ENCODE assay signal across 33 cellular contexts in the genomic region with DNA sequence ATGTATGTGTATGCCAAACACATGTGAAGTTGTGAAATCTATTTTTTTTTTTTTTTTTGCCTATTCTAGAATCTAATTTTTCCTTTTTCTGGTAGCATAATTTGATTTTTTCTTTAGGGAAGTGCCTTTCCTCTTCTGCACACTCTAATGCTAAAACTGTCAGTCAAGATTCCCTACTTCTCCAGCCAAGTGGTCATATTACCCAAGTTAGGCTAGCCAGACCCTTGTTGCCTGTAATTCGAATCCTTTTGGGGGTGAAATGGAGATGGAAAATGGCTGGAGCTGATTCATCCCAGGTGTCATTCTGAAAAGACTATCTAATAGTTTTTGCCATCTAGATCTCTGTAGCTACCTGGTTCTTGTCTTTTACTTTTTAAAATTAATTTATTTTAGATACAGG.
"Had no signal": no experiment of that assay in that cellular context is flagged by ENCODE, and none has a peak within 500 bp of the region (broad histone marks: within the 10 kb centered on the region; RNA-seq: fewer than 3 reads in every experiment).

No MANE protein-coding gene starts in this region.

- H3K36me3 ChIP-seq: adrenal gland, esophagus squamous epithelium, heart left ventricle, left ventricle myocardium inferior, ovary, prostate gland, stomach, thyroid gland, upper lobe of left lung, vagina had no signal

- H3K4me1 ChIP-seq: body of pancreas, heart left ventricle, left ventricle myocardium inferior, prostate gland, thyroid gland, vagina had no signal

- H3K27ac ChIP-seq: adrenal gland, body of pancreas, epithelial cell of prostate, esophagus squamous epithelium, heart left ventricle, left ventricle myocardium inferior, ovary, prostate gland, stomach, thyroid gland, upper lobe of left lung, vagina had no signal

- H3K27me3 ChIP-seq: adrenal gland, body of pancreas, esophagus squamous epithelium, heart left ventricle, ovary, stomach, thyroid gland, upper lobe of left lung, vagina had no signal

- ATAC-seq: body of pancreas; heart left ventricle; stimulated activated memory B cell treated with anti-CD40 and anti-IgM and Interleukin-4, amounts not matched to agents 10 μg/mL and 1 μg/mL and 100 μg/mL, for 72 hours had no signal

- H3K4me3 ChIP-seq: adrenal gland, body of pancreas, esophagus squamous epithelium, heart left ventricle, left ventricle myocardium inferior, lung, ovary, prostate gland, smooth muscle cell, stomach, thyroid gland, upper lobe of left lung, vagina had no signal

- FAIRE-seq: colon, endometrium, islet of Langerhans, TTC549 had no signal

- H3K4me2 ChIP-seq: smooth muscle cell had no signal

- DNase-seq: activated CD4-positive, alpha-beta memory T cell treated with anti-CD3 and anti-CD28 coated beads for 36 hours; activated CD4-positive, alpha-beta T cell treated with anti-CD3 and anti-CD28 coated beads, Interleukin-2, amount 10 ng/mL, durations not matched to agents 24 days and 14 days; activated CD4-positive, CD25-positive, alpha-beta regulatory T cell treated with anti-CD3 and anti-CD28 coated beads, Interleukin-2, amount 50 U/mL, for 72 hours; activated CD8-positive, alpha-beta memory T cell treated with anti-CD3 and anti-CD28 coated beads, Interleukin-2, amount 50 U/mL, for 4 hours; activated effector memory CD4-positive, alpha-beta T cell treated with anti-CD3 and anti-CD28 coated beads, Interleukin-2, amount 50 U/mL, for 16 hours; activated naive CD4-positive, alpha-beta T cell treated with anti-CD3 and anti-CD28 coated beads for 36 hours; activated naive CD8-positive, alpha-beta T cell treated with anti-CD3 and anti-CD28 coated beads for 36 hours; activated T-cell treated with anti-CD3 and anti-CD28 coated beads, Interleukin-2, amount 50 U/mL, for 1 hour; adrenal gland; body of pancreas; dermis blood vessel endothelial cell; effector CD4-positive, alpha-beta T cell; esophagus squamous epithelium; heart left ventricle; hypothalamus; left ventricle myocardium inferior; ovary; stimulated activated CD4-positive, alpha-beta T cell treated with anti-CD3 and anti-CD28 coated beads, Interleukin-1b, Interleukin-23, amount 100 ng/mL, for 48 hours; stimulated activated CD4-positive, alpha-beta T cell treated with anti-CD3 and anti-CD28 coated beads, Interleukin-4, amount 100 ng/mL, for 4 hours; stimulated activated CD8-positive, alpha-beta memory T cell treated with anti-CD3 and anti-CD28 coated beads, Interleukin-4, amount 100 ng/mL, for 48 hours; stomach; thyroid gland; upper lobe of left lung had no signal

- H3K9me3 ChIP-seq: adrenal gland, body of pancreas, esophagus squamous epithelium, heart left ventricle, left ventricle myocardium inferior, ovary, prostate gland, stomach, thyroid gland, upper lobe of left lung, vagina had no signal
